11 cellular contexts compared by ENCODE assay signal in genomic region chr20:64257107-64257757, GRCh38. TPM values are rescaled to one million over a fixed set of nuclear protein-coding genes. Genes with fewer than 3 reads are reported as not detected.
A peak's percentile ranks its signal among the peaks of the same experiment; 100 is the strongest.
DNase-seq lines count a peak whose midpoint lies in the region; ATAC-seq lines count a peak whose summit lies in the region.
"Had no signal": no experiment of that assay in that cellular context is flagged by ENCODE, and none has a peak within 500 bp of the region (broad histone marks: within the 10 kb centered on the region; RNA-seq: fewer than 3 reads in every experiment).

No MANE protein-coding gene starts in this region.

- peak; percentile 38 for DNase-seq in activated CD8-positive, alpha-beta memory T cell treated with anti-CD3 and anti-CD28 coated beads, Interleukin-2, amount 10 ng/mL, durations not matched to agents 7 days and 5 days
- DNase-seq in activated CD8-positive, alpha-beta memory T cell treated with anti-CD3 and anti-CD28 coated beads for 24 hours, result no peak
- DNase-seq in activated naive CD4-positive, alpha-beta T cell treated with anti-CD3 and anti-CD28 coated beads, Interleukin-2, amount 50 U/mL, for 72 hours (ENCODE audit: low spot score in 2 of 2), result no peak
- no peak for DNase-seq in stimulated activated naive B cell treated with anti-CD40 and anti-IgM and Interleukin-4, amounts not matched to agents 10 μg/mL and 1 μg/mL and 100 μg/mL, for 72 hours
- DNase-seq in GF-D8 (lab: John Stamatoyannopoulos, UW), result no peak
- no peak for DNase-seq in activated gamma-delta T cell treated with Interleukin-2 at 50 U/mL for 16 hours
- DNase-seq: NCI-H524 treated with DMSO at 0.1 percent for 48 hours, WERI-Rb-1 had no signal

- 0 out of 2 replicates have a peak overlapping the region, but pooled peaks have one; percentile 87 for H3K4me3 ChIP-seq in iPS-18c (ENCODE audit: insufficient read depth, low read depth, low read length)

- H3K27me3 Mint-ChIP-seq in activated CD8-positive, alpha-beta memory T cell treated with anti-CD3 and anti-CD28 coated beads, Interleukin-2, amount 10 ng/mL, durations not matched to agents 7 days and 5 days, result no peaks in the 10 kb centered on the region
- no peaks in the 10 kb centered on the region for H3K27me3 Mint-ChIP-seq in stimulated activated naive B cell treated with anti-CD40 and anti-IgM and Interleukin-4, amounts not matched to agents 10 μg/mL and 1 μg/mL and 100 μg/mL, for 72 hours

- H3K9me3 ChIP-seq in iPS-18c (ENCODE audit: control insufficient read depth, insufficient read depth, low read length), result no peaks in the 10 kb centered on the region
- H3K9me3 ChIP-seq: thoracic aorta had no signal

- ATAC-seq in activated CD8-positive, alpha-beta memory T cell treated with anti-CD3 and anti-CD28 coated beads, Interleukin-2, amount 10 ng/mL, durations not matched to agents 7 days and 5 days, result no peak
- ATAC-seq in activated naive CD4-positive, alpha-beta T cell treated with anti-CD3 and anti-CD28 coated beads, Interleukin-2, amount 50 U/mL, for 72 hours, result no peak
- no peak for ATAC-seq in stimulated activated naive B cell treated with anti-CD40 and anti-IgM and Interleukin-4, amounts not matched to agents 10 μg/mL and 1 μg/mL and 100 μg/mL, for 72 hours (replicated peaks)
- no peak for ATAC-seq in GM21447 (IDR thresholded peaks at IDR 0.05; ENCODE audit: unreplicated experiment)

- CTCF ChIA-PET in activated CD8-positive, alpha-beta memory T cell treated with anti-CD3 and anti-CD28 coated beads, Interleukin-2, amount 10 ng/mL, durations not matched to agents 7 days and 5 days (lab: Charles Lee), result interaction anchor here (1.6 to 3.2 kb wide), 4 partner anchors 26 to 761 kb away, joined by 3 to 19 read pairs (median 12); no protein-coding TSS in a partner anchor

- H3K4me3 Mint-ChIP-seq in activated CD8-positive, alpha-beta memory T cell treated with anti-CD3 and anti-CD28 coated beads, Interleukin-2, amount 10 ng/mL, durations not matched to agents 7 days and 5 days, result peak overlapping the region; percentile 79
- peak overlapping the region; percentile 70 to 98 for H3K4me3 Mint-ChIP-seq in stimulated activated naive B cell treated with anti-CD40 and anti-IgM and Interleukin-4, amounts not matched to agents 10 μg/mL and 1 μg/mL and 100 μg/mL, for 72 hours

- no peaks in the 10 kb centered on the region for H3K9me3 Mint-ChIP-seq in activated CD8-positive, alpha-beta memory T cell treated with anti-CD3 and anti-CD28 coated beads, Interleukin-2, amount 10 ng/mL, durations not matched to agents 7 days and 5 days (ENCODE audit: low read depth)
- no peaks in the 10 kb centered on the region for H3K9me3 Mint-ChIP-seq in activated naive CD4-positive, alpha-beta T cell treated with anti-CD3 and anti-CD28 coated beads, Interleukin-2, amount 50 U/mL, for 72 hours
- H3K9me3 Mint-ChIP-seq in stimulated activated naive B cell treated with anti-CD40 and anti-IgM and Interleukin-4, amounts not matched to agents 10 μg/mL and 1 μg/mL and 100 μg/mL, for 72 hours, result no peaks in the 10 kb centered on the region

- H3K36me3 Mint-ChIP-seq in activated CD8-positive, alpha-beta memory T cell treated with anti-CD3 and anti-CD28 coated beads, Interleukin-2, amount 10 ng/mL, durations not matched to agents 7 days and 5 days, result no peaks in the 10 kb centered on the region
- peaks cover 0 to 14% of the 10 kb centered on the region in 2 donors for H3K36me3 Mint-ChIP-seq in activated naive CD4-positive, alpha-beta T cell treated with anti-CD3 and anti-CD28 coated beads, Interleukin-2, amount 50 U/mL, for 72 hours
- peaks cover 9 to 17% of the 10 kb centered on the region in 2 donors for H3K36me3 Mint-ChIP-seq in stimulated activated naive B cell treated with anti-CD40 and anti-IgM and Interleukin-4, amounts not matched to agents 10 μg/mL and 1 μg/mL and 100 μg/mL, for 72 hours

- peaks cover 36% of the 10 kb centered on the region for H3K4me1 Mint-ChIP-seq in activated CD8-positive, alpha-beta memory T cell treated with anti-CD3 and anti-CD28 coated beads, Interleukin-2, amount 10 ng/mL, durations not matched to agents 7 days and 5 days
- H3K4me1 Mint-ChIP-seq in stimulated activated naive B cell treated with anti-CD40 and anti-IgM and Interleukin-4, amounts not matched to agents 10 μg/mL and 1 μg/mL and 100 μg/mL, for 72 hours, result peaks cover 38 to 70% of the 10 kb centered on the region in 2 donors

- H3K27ac Mint-ChIP-seq in activated CD8-positive, alpha-beta memory T cell treated with anti-CD3 and anti-CD28 coated beads, Interleukin-2, amount 10 ng/mL, durations not matched to agents 7 days and 5 days, result no peak overlapping the region
- peak overlapping the region; percentile 72 to 97 for H3K27ac Mint-ChIP-seq in activated naive CD4-positive, alpha-beta T cell treated with anti-CD3 and anti-CD28 coated beads, Interleukin-2, amount 50 U/mL, for 72 hours
- H3K27ac Mint-ChIP-seq in stimulated activated naive B cell treated with anti-CD40 and anti-IgM and Interleukin-4, amounts not matched to agents 10 μg/mL and 1 μg/mL and 100 μg/mL, for 72 hours, result no peak overlapping the region

RNA-seq across cellular contexts. Expression of gene PCMTD2, which starts 1.7 kb away (rescaled TPM):
- 10 to 100 TPM; 28.1 to 38.5 TPM for total RNA-seq in activated CD8-positive, alpha-beta memory T cell treated with anti-CD3 and anti-CD28 coated beads, Interleukin-2, amount 10 ng/mL, durations not matched to agents 7 days and 5 days
- total RNA-seq in activated naive CD4-positive, alpha-beta T cell treated with anti-CD3 and anti-CD28 coated beads, Interleukin-2, amount 50 U/mL, for 72 hours, result 10 to 100 TPM; 25.3 to 39.6 TPM

Comparison
In these comparisons a context has a peak if more than half of its experiments do, and no peak if none do; other contexts are left out.
1. H3K27ac Mint-ChIP-seq: peak in activated naive CD4-positive, alpha-beta T cell treated with anti-CD3 and anti-CD28 coated beads, Interleukin-2, amount 50 U/mL, for 72 hours (2 of 2); none in activated CD8-positive, alpha-beta memory T cell treated with anti-CD3 and anti-CD28 coated beads, Interleukin-2, amount 10 ng/mL, durations not matched to agents 7 days and 5 days (single experiment) and stimulated activated naive B cell treated with anti-CD40 and anti-IgM and Interleukin-4, amounts not matched to agents 10 μg/mL and 1 μg/mL and 100 μg/mL, for 72 hours (single experiment).